Comparison of ENCODE assay signal across 8 cellular contexts in genomic region chr15:91942676-91943417, GRCh38.
A peak's percentile ranks its signal among the peaks of the same experiment; 100 is the strongest.
DNase-seq lines count a peak whose midpoint lies in the region; ATAC-seq and TF ChIP-seq lines count a peak whose summit lies in the region.

No MANE protein-coding gene starts in this region.

- H3K4me3 ChIP-seq in lung (no peak overlapping the region), thoracic aorta (peak overlapping the region; percentile 30)

- H3K27ac ChIP-seq in lung (ENCODE audit: low read depth in 1 of 2, low read length in 1 of 2) (peak overlapping the region; percentile 3 to 86), thoracic aorta (no peak overlapping the region)

- no peaks in the 10 kb centered on the region for H3K36me3 ChIP-seq in lung (ENCODE audit: control insufficient read depth in 2 of 2, insufficient read depth in 2 of 2, low read length in 2 of 2)
- no peaks in the 10 kb centered on the region for H3K36me3 ChIP-seq in thoracic aorta

- DNase-seq in DMS53 (lab: John Stamatoyannopoulos, UW), result peak; percentile 62
- no peak for DNase-seq in DMS53 treated with DMSO at 0.1 percent for 48 hours (lab: John Stamatoyannopoulos, UW; ENCODE audit: unreplicated experiment)
- peak; percentile 92 for DNase-seq in RPMI8226
- peak; percentile 39 for DNase-seq in cerebellum (ENCODE audit: low spot score)
- peak; percentile 90 for DNase-seq in lung (ENCODE audit: low spot score)
- DNase-seq in thoracic aorta (ENCODE audit: low spot score), result peak; percentile 66

- H3K27me3 ChIP-seq in lung (ENCODE audit: control insufficient read depth, insufficient read depth) (no peaks in the 10 kb centered on the region), thoracic aorta (replicated peaks; ENCODE audit: insufficient read depth) (no peaks in the 10 kb centered on the region)

- H3K9me3 ChIP-seq in lung (ENCODE audit: control insufficient read depth in 2 of 2, insufficient read depth in 1 of 2, low read length in 1 of 2), result no peaks in the 10 kb centered on the region
- no peaks in the 10 kb centered on the region for H3K9me3 ChIP-seq in thoracic aorta

- 23 to 25% methylated on average over 10 of the region's 10 CpGs for WGBS in lung, 2 donors

- H3K4me1 ChIP-seq in lung (ENCODE audit: control insufficient read depth in 2 of 2, insufficient read depth in 2 of 2, low read length in 2 of 2), result peaks cover 30 to 49% of the 10 kb centered on the region in 2 donors
- H3K4me1 ChIP-seq in thoracic aorta (ENCODE audit: control insufficient read depth in 1 of 2, low read depth in 2 of 2), result peaks cover 33 to 66% of the 10 kb centered on the region in 2 donors

- no peak for TF ChIP-seq CTCF in lung (IDR thresholded peaks at IDR 0.05; ENCODE audit: control extremely low read depth, extremely low read depth)
- no peak for TF ChIP-seq CTCF in thoracic aorta (IDR thresholded peaks at IDR 0.05)

- ATAC-seq in HG03378 (IDR thresholded peaks at IDR 0.05; ENCODE audit: unreplicated experiment) (peak; percentile 61), lung (ENCODE audit: insufficient read depth, low FRiP score) (peak; percentile 66), thoracic aorta (ENCODE audit: insufficient number of reproducible peaks, low FRiP score, low read depth) (peak; percentile 74), GM18867 (IDR thresholded peaks at IDR 0.05; ENCODE audit: unreplicated experiment) (no peak)

Comparison
In these comparisons a context has a peak if more than half of its experiments do, and no peak if none do; other contexts are left out.
1. H3K27ac ChIP-seq: peak in lung (2 of 2); none in thoracic aorta (0 of 2).